In genomic region chr7:72961346-72961650, GRCh38 we compare ENCODE assay signal across 4 cellular contexts. TPM values are rescaled to one million over a fixed set of nuclear protein-coding genes. Genes with fewer than 3 reads are reported as not detected.
"Had no signal": no experiment of that assay in that cellular context is flagged by ENCODE, and none has a peak within 500 bp of the region (broad histone marks: within the 10 kb centered on the region; RNA-seq: fewer than 3 reads in every experiment).

No MANE protein-coding gene starts in this region.

RNA-seq across cellular contexts. Expression of gene TRIM74, which starts 8.0 kb away (rescaled TPM):
- total RNA-seq: M059J, PC-3, SJCRH30, SK-MEL-5 had no signal
